Comparison of ENCODE assay signal across 9 cellular contexts in the genomic region with DNA sequence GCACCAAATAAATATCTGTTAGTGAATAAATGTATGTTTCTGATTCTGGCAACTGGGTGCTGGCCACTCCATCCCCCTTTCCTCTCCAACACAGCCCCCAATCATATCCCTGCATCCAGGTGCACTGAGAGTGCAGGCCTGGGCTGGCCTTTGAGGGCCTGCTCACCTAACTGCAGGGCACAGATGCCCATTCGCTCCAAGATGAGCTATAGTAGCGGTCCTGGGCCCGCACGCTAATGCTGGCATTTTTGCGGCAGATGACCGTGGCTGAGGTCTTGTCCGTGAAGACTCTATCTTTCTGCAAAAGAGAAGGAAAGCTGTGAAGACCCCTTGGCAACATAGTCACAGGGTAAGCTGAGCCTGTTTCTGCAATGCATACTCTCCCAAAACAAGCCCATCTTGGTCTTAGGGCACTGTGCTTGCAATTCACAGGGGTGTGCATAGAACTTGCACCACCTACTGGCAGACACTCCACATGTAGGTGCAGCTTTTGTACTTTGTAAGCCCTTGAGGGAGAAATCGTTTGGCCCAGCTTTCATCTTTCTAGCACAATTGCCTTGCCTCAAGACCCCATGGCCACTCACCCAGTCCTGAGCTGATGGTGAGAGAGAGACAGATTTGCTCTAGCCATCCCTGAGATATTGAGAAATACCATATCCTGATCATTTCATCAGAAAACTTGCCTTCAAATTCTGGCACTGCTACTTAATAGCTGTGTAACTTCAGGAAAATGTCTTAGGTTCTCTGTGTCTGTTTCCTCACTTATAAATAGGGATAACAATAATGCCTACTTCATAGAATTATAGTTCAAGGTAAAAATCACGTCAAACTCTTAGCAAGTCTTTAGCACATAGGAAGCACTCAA. TPM values are rescaled to one million over a fixed set of nuclear protein-coding genes. Genes with fewer than 3 reads are reported as not detected.
DNase-seq lines count a peak whose midpoint lies in the region; ATAC-seq and TF ChIP-seq lines count a peak whose summit lies in the region.
"Had no signal": no experiment of that assay in that cellular context is flagged by ENCODE, and none has a peak within 500 bp of the region (broad histone marks: within the 10 kb centered on the region; RNA-seq: fewer than 3 reads in every experiment).

No MANE protein-coding gene starts in this region.

- H3K27ac ChIP-seq in body of pancreas: no peak overlapping the region
- H3K27ac ChIP-seq in left lung: no peak overlapping the region
- H3K27ac ChIP-seq: thoracic aorta had no signal

- H3K27me3 Mint-ChIP-seq in stimulated activated naive CD8-positive, alpha-beta T cell treated with anti-CD3 and anti-CD28 coated beads, Interleukin-15, amount 100 ng/mL, for 72 hours: peaks cover 22% of the 10 kb centered on the region

- no peak for TF ChIP-seq POLR2A in body of pancreas (IDR thresholded peaks at IDR 0.05)

- no peaks in the 10 kb centered on the region for H3K27me3 ChIP-seq in body of pancreas
- peaks cover 7 to 13% of the 10 kb centered on the region in 2 donors for H3K27me3 ChIP-seq in left lung

- H3K9me3 Mint-ChIP-seq in stimulated activated naive CD8-positive, alpha-beta T cell treated with anti-CD3 and anti-CD28 coated beads, Interleukin-15, amount 100 ng/mL, for 72 hours: no peaks in the 10 kb centered on the region

- H3K9me3 ChIP-seq in body of pancreas (no peaks in the 10 kb centered on the region), left lung (no peaks in the 10 kb centered on the region)
- H3K9me3 ChIP-seq: thoracic aorta had no signal

- peak in 6 of 7 experiments; percentile 10 to 51 (median 38) for TF ChIP-seq CTCF in body of pancreas (IDR thresholded peaks at IDR 0.05)
- TF ChIP-seq CTCF in left lung (IDR thresholded peaks at IDR 0.05): peak; percentile 42 to 52

- H3K4me3 Mint-ChIP-seq in stimulated activated naive CD8-positive, alpha-beta T cell treated with anti-CD3 and anti-CD28 coated beads, Interleukin-15, amount 100 ng/mL, for 72 hours: no peak overlapping the region

- H3K4me1 Mint-ChIP-seq in stimulated activated naive CD8-positive, alpha-beta T cell treated with anti-CD3 and anti-CD28 coated beads, Interleukin-15, amount 100 ng/mL, for 72 hours: no peaks in the 10 kb centered on the region

- no peaks in the 10 kb centered on the region for H3K36me3 ChIP-seq in body of pancreas (replicated peaks in 1 of 2; ENCODE audit: insufficient read depth in 1 of 2, low read depth in 2 of 2)
- no peaks in the 10 kb centered on the region for H3K36me3 ChIP-seq in left lung
- H3K36me3 ChIP-seq: thoracic aorta had no signal

- no peak overlapping the region for H3K27ac Mint-ChIP-seq in stimulated activated naive CD8-positive, alpha-beta T cell treated with anti-CD3 and anti-CD28 coated beads, Interleukin-15, amount 100 ng/mL, for 72 hours

- whole genome bisulfite sequencing in body of pancreas, 2 donors: 69 to 76% methylated on average over 9 of the region's 9 CpGs

- H3K4me3 ChIP-seq in body of pancreas (no peak overlapping the region), left lung (no peak overlapping the region)
- H3K4me3 ChIP-seq: thoracic aorta had no signal

- ATAC-seq in HG02610 (IDR thresholded peaks at IDR 0.05; ENCODE audit: unreplicated experiment) (peak; percentile 69), body of pancreas (no peak), left lung (peak; percentile 95), HG02763 (IDR thresholded peaks at IDR 0.05; ENCODE audit: unreplicated experiment) (no peak)
- ATAC-seq in stimulated activated naive CD8-positive, alpha-beta T cell treated with anti-CD3 and anti-CD28 coated beads, Interleukin-15, amount 100 ng/mL, for 72 hours: peak; percentile 84

- H3K4me1 ChIP-seq in body of pancreas: no peaks in the 10 kb centered on the region
- no peaks in the 10 kb centered on the region for H3K4me1 ChIP-seq in left lung

- intact Hi-C loops in body of pancreas (cut with DNase I) (no loop called here), left lung (cut with DNase I) (no loop called here)

- peak; percentile 44 for DNase-seq in NCI-H748 (lab: John Stamatoyannopoulos, UW; ENCODE audit: unreplicated experiment)
- no peak for DNase-seq in NCI-H748 treated with DMSO at 0.1 percent for 48 hours (lab: John Stamatoyannopoulos, UW)
- DNase-seq in RPMI7951 (ENCODE audit: low read depth): peak; percentile 35
- peak; percentile 25 to 35 (median 28) for DNase-seq in body of pancreas
- no peak for DNase-seq in left lung
- peak in 1 of 2 donors; percentile 32 for DNase-seq in stimulated activated naive CD8-positive, alpha-beta T cell treated with anti-CD3 and anti-CD28 coated beads, Interleukin-15, amount 100 ng/mL, for 72 hours

RNA-seq across cellular contexts. Expression of a gene that starts 13.5 kb away (rescaled TPM):
- total RNA-seq in RPMI7951 (2014; rRNA removed; shearing (Covaris generic)): not detected in 2 replicates
- total RNA-seq in body of pancreas (not detected), left lung (not detected)
- total RNA-seq: thoracic aorta had no signal

RNA-seq across cellular contexts. Expression of a gene that starts 53.7 kb away (rescaled TPM):
- total RNA-seq in RPMI7951 (2014; rRNA removed; shearing (Covaris generic)): 29.2 and 42.3 TPM in 2 replicates
- total RNA-seq in body of pancreas (10 to 100 TPM; 13.2 to 16.2 TPM), left lung (10 to 100 TPM; 29.9 to 32.5 TPM)

Comparison
In these comparisons a context has a peak if more than half of its experiments do, and no peak if none do; other contexts are left out.
1. DNase-seq: peak in NCI-H748 (single experiment), RPMI7951 (single experiment) and body of pancreas (4 of 4); none in NCI-H748 treated with DMSO at 0.1 percent for 48 hours (single experiment) and left lung (0 of 2).
2. ATAC-seq: peak in HG02610 (single experiment), left lung (single experiment) and stimulated activated naive CD8-positive, alpha-beta T cell treated with anti-CD3 and anti-CD28 coated beads, Interleukin-15, amount 100 ng/mL, for 72 hours (single experiment); none in body of pancreas (single experiment) and HG02763 (single experiment).